Comparison of ENCODE assay signal across 17 cellular contexts in the genomic region with DNA sequence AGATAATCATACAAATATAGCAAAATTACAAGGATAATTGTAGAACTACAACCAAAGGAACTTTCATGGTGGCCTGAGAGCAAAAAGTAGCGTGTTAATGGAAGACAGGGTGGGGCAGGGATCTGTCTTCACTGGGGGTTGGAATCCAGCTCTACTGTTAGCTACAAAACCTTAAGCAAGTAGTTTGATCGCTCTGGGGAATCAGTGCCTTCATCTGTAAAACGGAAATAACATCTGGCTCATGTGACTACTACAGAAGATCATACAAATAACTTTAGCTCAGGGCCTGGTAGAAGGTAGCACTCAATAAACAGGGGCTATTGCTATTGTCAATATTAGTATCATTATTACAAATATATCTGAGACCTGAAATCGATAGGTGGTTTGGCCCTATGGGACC. TPM values are rescaled to one million over a fixed set of nuclear protein-coding genes. Genes with fewer than 3 reads are reported as not detected.
DNase-seq lines count a peak whose midpoint lies in the region; ATAC-seq and TF ChIP-seq lines count a peak whose summit lies in the region.
"Had no signal": no experiment of that assay in that cellular context is flagged by ENCODE, and none has a peak within 500 bp of the region (broad histone marks: within the 10 kb centered on the region; RNA-seq: fewer than 3 reads in every experiment).

No MANE protein-coding gene starts in this region.

- H3K27ac Mint-ChIP-seq in IgD-negative memory B cell, result peak overlapping the region; percentile 41 to 87 (median 80)
- peak overlapping the region; percentile 94 for H3K27ac Mint-ChIP-seq in progenitor cell of endocrine pancreas
- H3K27ac Mint-ChIP-seq: activated CD8-positive, alpha-beta T cell treated with anti-CD3 and anti-CD28 coated beads, Interleukin-2, amount 10 ng/mL, durations not matched to agents 7 days and 5 days had no signal

- ATAC-seq in GM18502 (IDR thresholded peaks at IDR 0.05; ENCODE audit: poor library complexity, unreplicated experiment), result peak; percentile 23
- ATAC-seq: activated CD8-positive, alpha-beta T cell treated with anti-CD3 and anti-CD28 coated beads, Interleukin-2, amount 10 ng/mL, durations not matched to agents 7 days and 5 days; activated T-cell treated with anti-CD3 and anti-CD28 coated beads, Interleukin-2, amount 50 U/mL, for 4 hours; left lobe of liver had no signal

- no peaks in the 10 kb centered on the region for H3K9me3 ChIP-seq in endocrine pancreas (ENCODE audit: control insufficient read depth, low read length)
- H3K9me3 ChIP-seq: ascending aorta, mucosa of descending colon had no signal

- no peak overlapping the region for H3K9ac ChIP-seq in endocrine pancreas (ENCODE audit: control insufficient read depth, insufficient read depth, low read length)

- H3K4me3 Mint-ChIP-seq in IgD-negative memory B cell, result peak overlapping the region; percentile 18 to 86 (median 60)
- H3K4me3 Mint-ChIP-seq in progenitor cell of endocrine pancreas (ENCODE audit: low read depth), result peak overlapping the region; percentile 19
- H3K4me3 Mint-ChIP-seq: activated CD8-positive, alpha-beta T cell treated with anti-CD3 and anti-CD28 coated beads, Interleukin-2, amount 10 ng/mL, durations not matched to agents 7 days and 5 days; activated T-cell treated with anti-CD3 and anti-CD28 coated beads, Interleukin-2, amount 50 U/mL, for 4 hours had no signal

- no peak for TF ChIP-seq CTCF in progenitor cell of endocrine pancreas (IDR thresholded peaks at IDR 0.05; ENCODE audit: unreplicated experiment)

- H3K27me3 ChIP-seq in endocrine pancreas (ENCODE audit: control insufficient read depth, insufficient read depth, low read length), result no peaks in the 10 kb centered on the region
- H3K27me3 ChIP-seq: ascending aorta had no signal

- H3K27me3 Mint-ChIP-seq in IgD-negative memory B cell, result peaks cover 23% of the 10 kb centered on the region
- H3K27me3 Mint-ChIP-seq in progenitor cell of endocrine pancreas, result no peaks in the 10 kb centered on the region

- H3K36me3 Mint-ChIP-seq in IgD-negative memory B cell (no peaks in the 10 kb centered on the region), progenitor cell of endocrine pancreas (ENCODE audit: insufficient read depth) (peaks cover 1% of the 10 kb centered on the region)

- peaks cover 47% of the 10 kb centered on the region for H3K4me1 ChIP-seq in endocrine pancreas (ENCODE audit: control insufficient read depth, insufficient read depth, low read length)
- H3K4me1 ChIP-seq: ascending aorta had no signal

- H3K9me3 Mint-ChIP-seq in IgD-negative memory B cell (no peaks in the 10 kb centered on the region), progenitor cell of endocrine pancreas (ENCODE audit: low read depth) (no peaks in the 10 kb centered on the region)
- H3K9me3 Mint-ChIP-seq: activated T-cell treated with anti-CD3 and anti-CD28 coated beads, Interleukin-2, amount 50 U/mL, for 4 hours had no signal

- DNase-seq in progenitor cell of endocrine pancreas (ENCODE audit: low spot score, unreplicated experiment) (no peak), T-helper 9 cell (no peak), NCI-H146 (lab: John Stamatoyannopoulos, UW) (no peak), NCI-H146 treated with DMSO at 0.1 percent for 48 hours (lab: John Stamatoyannopoulos, UW; ENCODE audit: unreplicated experiment) (no peak)
- DNase-seq: activated CD8-positive, alpha-beta T cell treated with anti-CD3 and anti-CD28 coated beads, Interleukin-2, amount 10 ng/mL, durations not matched to agents 7 days and 5 days; activated naive CD4-positive, alpha-beta T cell treated with anti-CD3 and anti-CD28 coated beads, Interleukin-2, amount 50 U/mL, for 16 hours; activated T-cell treated with anti-CD3 and anti-CD28 coated beads, Interleukin-2, amount 50 U/mL, for 4 hours; effector memory CD4-positive, alpha-beta T cell; GOT3; head of caudate nucleus; stimulated activated naive CD4-positive, alpha-beta T cell had no signal

- no peaks in the 10 kb centered on the region for H3K36me3 ChIP-seq in endocrine pancreas (ENCODE audit: control insufficient read depth, insufficient read depth, low read length)
- H3K36me3 ChIP-seq: ascending aorta had no signal

- H3K4me3 ChIP-seq in endocrine pancreas (ENCODE audit: control insufficient read depth, insufficient read depth, low read length), result peak overlapping the region; percentile 67
- H3K4me3 ChIP-seq: mucosa of descending colon had no signal

- H3K4me1 Mint-ChIP-seq in IgD-negative memory B cell, result peaks cover 47 to 60% (median 51%) of the 10 kb centered on the region in 3 donors
- H3K4me1 Mint-ChIP-seq in progenitor cell of endocrine pancreas (ENCODE audit: low read depth), result peaks cover 90% of the 10 kb centered on the region

RNA-seq across cellular contexts. Expression of a gene that starts 40.4 kb away (rescaled TPM):
- polyA plus RNA-seq in IgD-negative memory B cell, result 6.4 TPM
- total RNA-seq in progenitor cell of endocrine pancreas, result 134 and 148 TPM in 2 replicates
- total RNA-seq: activated CD8-positive, alpha-beta T cell treated with anti-CD3 and anti-CD28 coated beads, Interleukin-2, amount 10 ng/mL, durations not matched to agents 7 days and 5 days had no signal
